ENCODE assay signal across 25 cellular contexts in genomic region chr17:50081757-50082156, GRCh38.
"Had no signal": no experiment of that assay in that cellular context is flagged by ENCODE, and none has a peak within 500 bp of the region (broad histone marks: within the 10 kb centered on the region; RNA-seq: fewer than 3 reads in every experiment).

No MANE protein-coding gene starts in this region.

- H3K4me1 ChIP-seq: foreskin keratinocyte, uterus had no signal

- H3K4me2 ChIP-seq: hepatocyte had no signal

- H3K9me3 ChIP-seq: neutrophil, transverse colon, uterus had no signal

- H3K36me3 Mint-ChIP-seq: immature natural killer cell; natural killer cell; stimulated activated naive B cell treated with anti-CD40 and anti-IgM and Interleukin-4, amounts not matched to agents 10 μg/mL and 1 μg/mL and 100 μg/mL, for 72 hours had no signal

- H3K4me3 ChIP-seq: hepatocyte, transverse colon, uterus had no signal

- H3K27ac Mint-ChIP-seq: activated naive CD4-positive, alpha-beta T cell treated with anti-CD3 and anti-CD28 coated beads for 36 hours; immature natural killer cell; mesothelial cell of epicardium; natural killer cell; stimulated activated naive B cell treated with anti-CD40 and anti-IgM and Interleukin-4, amounts not matched to agents 10 μg/mL and 1 μg/mL and 100 μg/mL, for 72 hours; T-cell; WTC11 had no signal

- H2AFZ ChIP-seq: hepatocyte had no signal

- FAIRE-seq: bronchial epithelial cell had no signal

- H3K79me2 ChIP-seq: hepatocyte had no signal

- H3K27me3 ChIP-seq: foreskin keratinocyte, hepatocyte, transverse colon, uterus had no signal

- H3K9me3 Mint-ChIP-seq: activated naive CD4-positive, alpha-beta T cell treated with anti-CD3 and anti-CD28 coated beads for 36 hours; immature natural killer cell; mesothelial cell of epicardium; natural killer cell; stimulated activated naive B cell treated with anti-CD40 and anti-IgM and Interleukin-4, amounts not matched to agents 10 μg/mL and 1 μg/mL and 100 μg/mL, for 72 hours; T-cell; WTC11 had no signal

- H3K36me3 ChIP-seq: neutrophil, uterus had no signal

- H3K27ac ChIP-seq: foreskin keratinocyte, hepatocyte, neutrophil, transverse colon, uterus had no signal

- H3K4me3 Mint-ChIP-seq: activated naive CD4-positive, alpha-beta T cell treated with anti-CD3 and anti-CD28 coated beads for 36 hours; immature natural killer cell; mesothelial cell of epicardium; natural killer cell; stimulated activated naive B cell treated with anti-CD40 and anti-IgM and Interleukin-4, amounts not matched to agents 10 μg/mL and 1 μg/mL and 100 μg/mL, for 72 hours; T-cell; WTC11 had no signal

- H3K4me1 Mint-ChIP-seq: immature natural killer cell, mesothelial cell of epicardium, natural killer cell, T-cell had no signal

- H3K27me3 Mint-ChIP-seq: T-cell had no signal

- DNase-seq: activated CD4-positive, alpha-beta T cell treated with anti-CD3 and anti-CD28 coated beads, Interleukin-2, amount 50 U/mL, for 4 hours; activated CD8-positive, alpha-beta memory T cell treated with anti-CD3 and anti-CD28 coated beads for 24 hours; activated CD8-positive, alpha-beta memory T cell treated with anti-CD3 and anti-CD28 coated beads, Interleukin-2, amount 50 U/mL, for 48 hours; activated naive CD4-positive, alpha-beta T cell treated with anti-CD3 and anti-CD28 coated beads for 36 hours; activated T-cell treated with anti-CD3 and anti-CD28 coated beads, Interleukin-2, amount 50 U/mL, for 48 hours; amygdala; cerebellar nuclear complex; erythroblast; foreskin keratinocyte; immature natural killer cell; kidney glomerular epithelial cell; left ventricle myocardium superior; mammary epithelial cell; natural killer cell; stimulated activated CD4-positive, alpha-beta T cell treated with anti-CD3 and anti-CD28 coated beads, Interleukin-2, amount 100 ng/mL, for 48 hours; stimulated activated CD8-positive, alpha-beta memory T cell treated with anti-CD3 and anti-CD28 coated beads, Interleukin-4, amount 100 ng/mL, for 48 hours; stimulated activated naive B cell treated with anti-CD40 and anti-IgM and Interleukin-4, amounts not matched to agents 10 μg/mL and 1 μg/mL and 100 μg/mL, for 72 hours; T-cell; transverse colon; uterus had no signal
